ENCODE assay signal across 8 cellular contexts in the genomic region with DNA sequence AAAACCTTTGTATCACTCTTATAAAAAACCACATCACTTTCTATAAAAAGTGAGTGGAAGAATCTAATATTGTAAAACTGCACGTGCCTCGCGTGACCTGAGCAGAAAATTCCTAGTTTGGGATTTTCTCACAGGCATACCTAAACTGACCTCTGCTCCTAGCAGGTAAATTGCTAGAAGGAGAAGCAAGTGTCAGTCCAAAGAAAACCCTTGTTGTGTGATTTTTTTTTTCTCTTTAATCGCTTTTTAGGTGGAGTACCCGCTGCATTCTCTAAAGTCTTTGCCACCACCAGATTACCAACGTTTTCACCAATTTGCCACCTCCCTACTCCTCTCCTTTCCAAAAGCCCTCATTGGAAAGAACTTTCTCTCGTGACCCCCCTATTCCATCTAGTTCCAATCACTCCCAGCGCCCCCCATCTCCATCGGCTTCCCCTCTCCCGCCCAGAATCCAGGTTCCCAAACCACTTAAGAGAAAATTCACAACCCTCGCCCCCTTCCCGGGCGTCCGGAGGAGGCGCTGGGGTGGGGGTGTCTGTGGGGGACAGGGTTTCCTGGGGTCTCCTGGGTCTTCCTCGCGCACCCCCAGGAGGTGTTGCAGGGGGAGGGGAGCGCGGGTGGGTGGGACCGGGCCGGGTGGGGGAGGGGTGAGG. TPM values are rescaled to one million over a fixed set of nuclear protein-coding genes. Genes with fewer than 3 reads are reported as not detected.
DNase-seq lines count a peak whose midpoint lies in the region; ATAC-seq and TF ChIP-seq lines count a peak whose summit lies in the region.

No MANE protein-coding gene starts in this region.

- H3K4me1 Mint-ChIP-seq in activated naive CD4-positive, alpha-beta T cell treated with anti-CD3 and anti-CD28 coated beads, Interleukin-2, amount 50 U/mL, for 24 hours, result peaks cover 40% of the 10 kb centered on the region

- no peak for TF ChIP-seq EP300 in upper lobe of left lung (IDR thresholded peaks at IDR 0.05)

- peak overlapping the region; percentile 89 for H3K4me3 ChIP-seq in adipocyte (ENCODE audit: low read length)
- H3K4me3 ChIP-seq in right lobe of liver, result peak overlapping the region; percentile 77 to 85 (median 81)
- peak overlapping the region; percentile 43 to 98 (median 76) for H3K4me3 ChIP-seq in upper lobe of left lung

- no peaks in the 10 kb centered on the region for H3K27me3 Mint-ChIP-seq in activated naive CD4-positive, alpha-beta T cell treated with anti-CD3 and anti-CD28 coated beads, Interleukin-2, amount 50 U/mL, for 24 hours

- peak overlapping the region; percentile 91 for H3K4me3 Mint-ChIP-seq in activated naive CD4-positive, alpha-beta T cell treated with anti-CD3 and anti-CD28 coated beads, Interleukin-2, amount 50 U/mL, for 24 hours

- H3K36me3 Mint-ChIP-seq in activated naive CD4-positive, alpha-beta T cell treated with anti-CD3 and anti-CD28 coated beads, Interleukin-2, amount 50 U/mL, for 24 hours, result peaks cover 7% of the 10 kb centered on the region

- no peaks in the 10 kb centered on the region for H3K9me3 ChIP-seq in adipocyte (ENCODE audit: control insufficient read depth, low read length)
- no peaks in the 10 kb centered on the region for H3K9me3 ChIP-seq in right lobe of liver
- no peaks in the 10 kb centered on the region for H3K9me3 ChIP-seq in upper lobe of left lung

- no peak for DNase-seq in activated naive CD4-positive, alpha-beta T cell treated with anti-CD3 and anti-CD28 coated beads, Interleukin-2, amount 50 U/mL, for 16 hours
- DNase-seq in adipocyte (ENCODE audit: low read depth) (no peak), right lobe of liver (no peak), upper lobe of left lung (no peak), ACHN (no peak), GM20000 (ENCODE audit: low spot score) (no peak)

- no peak for TF ChIP-seq POLR2A in right lobe of liver (IDR thresholded peaks at IDR 0.05)
- no peak for TF ChIP-seq POLR2A in upper lobe of left lung (IDR thresholded peaks at IDR 0.05)

- TF ChIP-seq CTCF in right lobe of liver (IDR thresholded peaks at IDR 0.05), result no peak
- no peak for TF ChIP-seq CTCF in upper lobe of left lung (IDR thresholded peaks at IDR 0.05)
- TF ChIP-seq CTCF in GM20000 (IDR thresholded peaks at IDR 0.05; ENCODE audit: extremely low read depth, missing control alignments), result no peak

- peak overlapping the region; percentile 64 for H3K9ac ChIP-seq in adipocyte (ENCODE audit: low read length)

- H3K27me3 ChIP-seq in adipocyte (replicated peaks; ENCODE audit: control insufficient read depth, insufficient read depth, low read length) (no peaks in the 10 kb centered on the region), right lobe of liver (no peaks in the 10 kb centered on the region), upper lobe of left lung (no peaks in the 10 kb centered on the region)

- intact Hi-C loops in right lobe of liver (cut with DNase I), result no loop called here

- peak overlapping the region; percentile 87 for H3K27ac Mint-ChIP-seq in activated naive CD4-positive, alpha-beta T cell treated with anti-CD3 and anti-CD28 coated beads, Interleukin-2, amount 50 U/mL, for 24 hours

- in situ Hi-C loops in ACHN (cut with HindIII; ENCODE audit: low pct_ligation_motif_present, low pct_unique_long_range_greater_than_20kb, low sequenced_read_pairs), result no loop called here

- H3K4me1 ChIP-seq in adipocyte (ENCODE audit: control insufficient read depth, insufficient read depth, low read length) (peaks cover 19% of the 10 kb centered on the region), right lobe of liver (peaks cover 0 to 5% (median 0%) of the 10 kb centered on the region in 4 donors), upper lobe of left lung (peaks cover 26 to 38% (median 30%) of the 10 kb centered on the region in 4 donors)

- H3K27ac ChIP-seq in right lobe of liver (peak overlapping the region in 1 of 3 donors; percentile 77), upper lobe of left lung (peak overlapping the region; percentile 89 to 91 (median 90))

- no peaks in the 10 kb centered on the region for H3K9me3 Mint-ChIP-seq in activated naive CD4-positive, alpha-beta T cell treated with anti-CD3 and anti-CD28 coated beads, Interleukin-2, amount 50 U/mL, for 24 hours

- ATAC-seq in right lobe of liver (peak in 2 of 4 donors; percentile 2 to 4), upper lobe of left lung (ENCODE audit: low FRiP score in 2 of 2) (peak in 1 of 2 donors; percentile 24), GM19467 (IDR thresholded peaks at IDR 0.05; ENCODE audit: unreplicated experiment) (no peak)

- H3K36me3 ChIP-seq in adipocyte (ENCODE audit: control insufficient read depth, insufficient read depth, low read length, severe bottlenecking), result peaks cover 13% of the 10 kb centered on the region
- H3K36me3 ChIP-seq in right lobe of liver, result no peaks in the 10 kb centered on the region
- H3K36me3 ChIP-seq in upper lobe of left lung, result no peaks in the 10 kb centered on the region

- WGBS in right lobe of liver (ENCODE audit: insufficient coverage, low coverage, low lambda C conversion rate, missing lambda C conversion rate), result 10% methylated on average over 19 of the region's 21 CpGs
- WGBS in upper lobe of left lung, 2 donors, result 24% methylated on average over 15 of the region's 21 CpGs

RNA-seq across cellular contexts. Expression of gene UBE2E1, which starts 0.4 kb away (rescaled TPM):
- 10 to 100 TPM; 20.8 to 40.4 (median 29.7) TPM for total RNA-seq in right lobe of liver
- 100 to 1,000 TPM in 1 of 6 donors, 10 to 100 TPM in 5; 44.8 to 108 (median 80.5) TPM for total RNA-seq in upper lobe of left lung
